In the genomic region with DNA sequence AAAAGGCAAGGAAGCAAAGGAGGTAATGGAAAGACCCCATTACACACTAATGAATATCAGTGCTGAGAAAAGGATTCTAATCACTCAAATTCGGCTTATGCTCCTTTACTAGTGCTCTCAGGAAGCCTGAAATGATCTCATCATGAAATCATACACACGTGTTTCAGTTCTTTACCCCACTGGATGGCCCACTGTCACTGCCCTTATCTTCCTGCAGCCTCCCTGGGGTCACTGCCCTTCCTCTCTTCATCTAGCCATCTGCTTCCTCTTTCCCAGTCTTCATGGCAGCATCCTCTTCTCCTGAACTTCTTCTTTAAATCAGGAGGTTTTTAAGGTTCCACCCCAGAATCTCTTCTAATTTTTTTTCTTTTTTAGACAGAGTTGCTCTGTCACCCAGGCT, we compare ENCODE assay signal across 20 cellular contexts. TPM values are rescaled to one million over a fixed set of nuclear protein-coding genes. Genes with fewer than 3 reads are reported as not detected.
DNase-seq lines count a peak whose midpoint lies in the region; ATAC-seq, FAIRE-seq and TF ChIP-seq lines count a peak whose summit lies in the region.
"Had no signal": no experiment of that assay in that cellular context is flagged by ENCODE, and none has a peak within 500 bp of the region (broad histone marks: within the 10 kb centered on the region; RNA-seq: fewer than 3 reads in every experiment).

No MANE protein-coding gene starts in this region.

- H3K79me2 ChIP-seq in astrocyte (ENCODE audit: insufficient read depth, low read length): no peaks in the 10 kb centered on the region
- H3K79me2 ChIP-seq: parathyroid adenoma had no signal

- H3K4me3 Mint-ChIP-seq in activated naive CD4-positive, alpha-beta T cell treated with anti-CD3 and anti-CD28 coated beads for 36 hours: no peak overlapping the region
- H3K4me3 Mint-ChIP-seq in activated naive CD4-positive, alpha-beta T cell treated with anti-CD3 and anti-CD28 coated beads, Interleukin-2, amount 10 ng/mL, durations not matched to agents 7 days and 5 days: no peak overlapping the region
- no peak overlapping the region for H3K4me3 Mint-ChIP-seq in astrocyte (ENCODE audit: unreplicated experiment)
- no peak overlapping the region for H3K4me3 Mint-ChIP-seq in stimulated activated memory B cell treated with anti-CD40 and anti-IgM and Interleukin-4, amounts not matched to agents 10 μg/mL and 1 μg/mL and 100 μg/mL, for 72 hours
- H3K4me3 Mint-ChIP-seq: activated CD4-positive, alpha-beta memory T cell treated with anti-CD3 and anti-CD28 coated beads, Interleukin-2, amount 10 ng/mL, durations not matched to agents 7 days and 5 days; H9; type B pancreatic cell had no signal

- H3K4me3 ChIP-seq in NB4 (ENCODE audit: low read depth, low read length) (no peak overlapping the region), astrocyte (ENCODE audit: insufficient read depth, low read depth, low read length) (no peak overlapping the region)
- H3K4me3 ChIP-seq: left ventricle myocardium inferior, skin epidermis had no signal

- ATAC-seq in stimulated activated memory B cell treated with anti-CD40 and anti-IgM and Interleukin-4, amounts not matched to agents 10 μg/mL and 1 μg/mL and 100 μg/mL, for 72 hours: no peak
- no peak for ATAC-seq in HG02870 (IDR thresholded peaks at IDR 0.05; ENCODE audit: unreplicated experiment)

- TF ChIP-seq CTCF in NB4 (IDR thresholded peaks at IDR 0.05; ENCODE audit: low read depth, low read length) (no peak), astrocyte (IDR thresholded peaks at IDR 0.05; ENCODE audit: insufficient read depth, low read depth, low read length) (no peak)

- no peaks in the 10 kb centered on the region for H3K27me3 Mint-ChIP-seq in activated naive CD4-positive, alpha-beta T cell treated with anti-CD3 and anti-CD28 coated beads for 36 hours (ENCODE audit: low read depth)
- no peaks in the 10 kb centered on the region for H3K27me3 Mint-ChIP-seq in activated naive CD4-positive, alpha-beta T cell treated with anti-CD3 and anti-CD28 coated beads, Interleukin-2, amount 10 ng/mL, durations not matched to agents 7 days and 5 days
- no peaks in the 10 kb centered on the region for H3K27me3 Mint-ChIP-seq in astrocyte (ENCODE audit: low read depth, unreplicated experiment)
- no peaks in the 10 kb centered on the region for H3K27me3 Mint-ChIP-seq in stimulated activated memory B cell treated with anti-CD40 and anti-IgM and Interleukin-4, amounts not matched to agents 10 μg/mL and 1 μg/mL and 100 μg/mL, for 72 hours
- H3K27me3 Mint-ChIP-seq: activated CD4-positive, alpha-beta memory T cell treated with anti-CD3 and anti-CD28 coated beads, Interleukin-2, amount 10 ng/mL, durations not matched to agents 7 days and 5 days; type B pancreatic cell had no signal

- H3K4me1 Mint-ChIP-seq in activated naive CD4-positive, alpha-beta T cell treated with anti-CD3 and anti-CD28 coated beads for 36 hours (ENCODE audit: low read depth): peaks cover 31% of the 10 kb centered on the region
- peaks cover 9% of the 10 kb centered on the region for H3K4me1 Mint-ChIP-seq in activated naive CD4-positive, alpha-beta T cell treated with anti-CD3 and anti-CD28 coated beads, Interleukin-2, amount 10 ng/mL, durations not matched to agents 7 days and 5 days
- peaks cover 17% of the 10 kb centered on the region for H3K4me1 Mint-ChIP-seq in astrocyte (ENCODE audit: low read depth, unreplicated experiment)
- peaks cover 38% of the 10 kb centered on the region for H3K4me1 Mint-ChIP-seq in stimulated activated memory B cell treated with anti-CD40 and anti-IgM and Interleukin-4, amounts not matched to agents 10 μg/mL and 1 μg/mL and 100 μg/mL, for 72 hours
- H3K4me1 Mint-ChIP-seq: H9 had no signal

- H3K4me1 ChIP-seq in astrocyte (ENCODE audit: insufficient read depth, low read length): peaks cover 14% of the 10 kb centered on the region
- H3K4me1 ChIP-seq: parathyroid adenoma had no signal

- H3K9ac ChIP-seq in astrocyte (ENCODE audit: low read length): no peak overlapping the region
- H3K9ac ChIP-seq: parathyroid adenoma had no signal

- no peaks in the 10 kb centered on the region for H3K9me3 ChIP-seq in astrocyte (ENCODE audit: insufficient read depth, low read depth, low read length)
- H3K9me3 ChIP-seq: left ventricle myocardium inferior had no signal

- CTCF ChIA-PET in activated naive CD4-positive, alpha-beta T cell treated with anti-CD3 and anti-CD28 coated beads for 36 hours (lab: Charles Lee): no interaction called here
- CTCF ChIA-PET in activated naive CD4-positive, alpha-beta T cell treated with anti-CD3 and anti-CD28 coated beads, Interleukin-2, amount 10 ng/mL, durations not matched to agents 7 days and 5 days (lab: Charles Lee): no interaction called here

- no peaks in the 10 kb centered on the region for H3K9me3 Mint-ChIP-seq in activated naive CD4-positive, alpha-beta T cell treated with anti-CD3 and anti-CD28 coated beads for 36 hours
- H3K9me3 Mint-ChIP-seq in activated naive CD4-positive, alpha-beta T cell treated with anti-CD3 and anti-CD28 coated beads, Interleukin-2, amount 10 ng/mL, durations not matched to agents 7 days and 5 days: no peaks in the 10 kb centered on the region
- no peaks in the 10 kb centered on the region for H3K9me3 Mint-ChIP-seq in astrocyte (ENCODE audit: unreplicated experiment)
- H3K9me3 Mint-ChIP-seq in stimulated activated memory B cell treated with anti-CD40 and anti-IgM and Interleukin-4, amounts not matched to agents 10 μg/mL and 1 μg/mL and 100 μg/mL, for 72 hours: no peaks in the 10 kb centered on the region
- H3K9me3 Mint-ChIP-seq: activated CD4-positive, alpha-beta memory T cell treated with anti-CD3 and anti-CD28 coated beads, Interleukin-2, amount 10 ng/mL, durations not matched to agents 7 days and 5 days; H9; type B pancreatic cell had no signal

- H3K4me2 ChIP-seq in astrocyte (ENCODE audit: low read length): no peak overlapping the region

- peak overlapping the region; percentile 21 for H3K27ac Mint-ChIP-seq in activated naive CD4-positive, alpha-beta T cell treated with anti-CD3 and anti-CD28 coated beads for 36 hours
- no peak overlapping the region for H3K27ac Mint-ChIP-seq in activated naive CD4-positive, alpha-beta T cell treated with anti-CD3 and anti-CD28 coated beads, Interleukin-2, amount 10 ng/mL, durations not matched to agents 7 days and 5 days
- no peak overlapping the region for H3K27ac Mint-ChIP-seq in astrocyte (ENCODE audit: unreplicated experiment)
- peak overlapping the region; percentile 7 for H3K27ac Mint-ChIP-seq in stimulated activated memory B cell treated with anti-CD40 and anti-IgM and Interleukin-4, amounts not matched to agents 10 μg/mL and 1 μg/mL and 100 μg/mL, for 72 hours
- H3K27ac Mint-ChIP-seq: activated CD4-positive, alpha-beta memory T cell treated with anti-CD3 and anti-CD28 coated beads, Interleukin-2, amount 10 ng/mL, durations not matched to agents 7 days and 5 days; H9; type B pancreatic cell had no signal

- no peaks in the 10 kb centered on the region for H3K27me3 ChIP-seq in astrocyte (ENCODE audit: insufficient read depth, low read length)
- H3K27me3 ChIP-seq: brain microvascular endothelial cell had no signal

- H3K36me3 Mint-ChIP-seq in activated naive CD4-positive, alpha-beta T cell treated with anti-CD3 and anti-CD28 coated beads for 36 hours (ENCODE audit: low read depth): peaks cover 40% of the 10 kb centered on the region
- peaks cover 27% of the 10 kb centered on the region for H3K36me3 Mint-ChIP-seq in activated naive CD4-positive, alpha-beta T cell treated with anti-CD3 and anti-CD28 coated beads, Interleukin-2, amount 10 ng/mL, durations not matched to agents 7 days and 5 days
- H3K36me3 Mint-ChIP-seq in astrocyte (ENCODE audit: low read depth, unreplicated experiment): peaks cover 14% of the 10 kb centered on the region
- peaks cover 46% of the 10 kb centered on the region for H3K36me3 Mint-ChIP-seq in stimulated activated memory B cell treated with anti-CD40 and anti-IgM and Interleukin-4, amounts not matched to agents 10 μg/mL and 1 μg/mL and 100 μg/mL, for 72 hours

- H2AFZ ChIP-seq in astrocyte (ENCODE audit: low read depth, low read length): no peak overlapping the region
- H2AFZ ChIP-seq: parathyroid adenoma had no signal

- H4K20me1 ChIP-seq in astrocyte (ENCODE audit: insufficient read depth, low read length): no peaks in the 10 kb centered on the region

- H3K27ac ChIP-seq in astrocyte (ENCODE audit: low read depth, low read length): no peak overlapping the region
- H3K27ac ChIP-seq: brain microvascular endothelial cell, left ventricle myocardium inferior, parathyroid adenoma, skin epidermis had no signal

- intact Hi-C loops in activated naive CD4-positive, alpha-beta T cell treated with anti-CD3 and anti-CD28 coated beads for 36 hours (cut with micrococcal nuclease): no loop called here

- DNase-seq in activated naive CD4-positive, alpha-beta T cell treated with anti-CD3 and anti-CD28 coated beads for 36 hours: no peak
- no peak for DNase-seq in activated naive CD4-positive, alpha-beta T cell treated with anti-CD3 and anti-CD28 coated beads, Interleukin-2, amount 10 ng/mL, durations not matched to agents 7 days and 5 days
- DNase-seq in NB4 (ENCODE audit: low read depth): peak; percentile 56
- DNase-seq in astrocyte (ENCODE audit: low read depth): no peak
- no peak for DNase-seq in ecto neural progenitor cell (ENCODE audit: low spot score)
- DNase-seq in GM12891 (ENCODE audit: insufficient read length, low spot score): no peak
- DNase-seq: activated CD4-positive, alpha-beta memory T cell treated with anti-CD3 and anti-CD28 coated beads, Interleukin-2, amount 10 ng/mL, durations not matched to agents 7 days and 5 days; activated naive CD4-positive, alpha-beta T cell treated with Interleukin-2 at 50 U/mL for 16 hours; brain microvascular endothelial cell; effector memory CD4-positive, alpha-beta T cell; H9; left ventricle myocardium inferior; NCI-H1092; stimulated activated naive CD4-positive, alpha-beta T cell; T-helper 9 cell had no signal

- TF ChIP-seq POLR2A in NB4 (IDR thresholded peaks at IDR 0.05; ENCODE audit: extremely low read depth, insufficient read length) (no peak), GM12891 (IDR thresholded peaks at IDR 0.05; ENCODE audit: low read depth, low read length) (no peak)

- FAIRE-seq in astrocyte (lab: Jason Lieb, UNC) (peak; percentile 47), GM12891 (lab: Jason Lieb, UNC) (no peak)

- H3K36me3 ChIP-seq in astrocyte (ENCODE audit: insufficient read depth, low read length): no peaks in the 10 kb centered on the region

TF ChIP-seq in GM12891, 5 proteins besides CTCF, POLR2A, EP300 and RAD21:
- no peak for TF ChIP-seq PAX5 (IDR thresholded peaks at IDR 0.05; ENCODE audit: insufficient read depth, low read length, severe bottlenecking)

RNA-seq across cellular contexts. Expression of a gene that starts 27.9 kb away (rescaled TPM):
- total RNA-seq in activated naive CD4-positive, alpha-beta T cell treated with anti-CD3 and anti-CD28 coated beads for 36 hours: 10 to 100 TPM; 15.1 to 16.5 TPM
- total RNA-seq in astrocyte: 6.7 and 7.1 TPM in 2 replicates
- 11.8 TPM for polyA plus RNA-seq in GM12891 (2012; ENCODE audit: low read depth, missing spikeins)

Comparison
In these comparisons a context has a peak if more than half of its experiments do, and no peak if none do; other contexts are left out.
1. H3K27ac Mint-ChIP-seq: peak in activated naive CD4-positive, alpha-beta T cell treated with anti-CD3 and anti-CD28 coated beads for 36 hours (single experiment) and stimulated activated memory B cell treated with anti-CD40 and anti-IgM and Interleukin-4, amounts not matched to agents 10 μg/mL and 1 μg/mL and 100 μg/mL, for 72 hours (single experiment); none in activated naive CD4-positive, alpha-beta T cell treated with anti-CD3 and anti-CD28 coated beads, Interleukin-2, amount 10 ng/mL, durations not matched to agents 7 days and 5 days (single experiment) and astrocyte (single experiment).